Comparison of ENCODE assay signal across 15 cellular contexts in genomic region chr2:191148766-191149165, GRCh38. TPM values are rescaled to one million over a fixed set of nuclear protein-coding genes. Genes with fewer than 3 reads are reported as not detected.
DNase-seq lines count a peak whose midpoint lies in the region; ATAC-seq lines count a peak whose summit lies in the region.
"Had no signal": no experiment of that assay in that cellular context is flagged by ENCODE, and none has a peak within 500 bp of the region (broad histone marks: within the 10 kb centered on the region; RNA-seq: fewer than 3 reads in every experiment).

No MANE protein-coding gene starts in this region.

- H3K9me3 Mint-ChIP-seq in activated CD8-positive, alpha-beta memory T cell treated with anti-CD3 and anti-CD28 coated beads, Interleukin-2, amount 10 ng/mL, durations not matched to agents 7 days and 5 days (ENCODE audit: low read depth) = no peaks in the 10 kb centered on the region
- H3K9me3 Mint-ChIP-seq in T-helper 1 cell treated with Interleukin-12 subunit alpha and Interleukin-12 subunit beta and Interleukin-4 antibody, amounts not matched to agents 30 μg/mL and 1 μg/mL, for 36 hours = no peaks in the 10 kb centered on the region

- peaks cover 33% of the 10 kb centered on the region for H3K36me3 ChIP-seq in effector memory CD4-positive, alpha-beta T cell (ENCODE audit: control insufficient read depth, insufficient read depth, low read length)
- H3K36me3 ChIP-seq: tibial nerve had no signal

- H3K27me3 Mint-ChIP-seq in activated CD8-positive, alpha-beta memory T cell treated with anti-CD3 and anti-CD28 coated beads, Interleukin-2, amount 10 ng/mL, durations not matched to agents 7 days and 5 days = no peaks in the 10 kb centered on the region
- H3K27me3 Mint-ChIP-seq in T-helper 1 cell treated with Interleukin-12 subunit alpha and Interleukin-12 subunit beta and Interleukin-4 antibody, amounts not matched to agents 30 μg/mL and 1 μg/mL, for 36 hours (ENCODE audit: low read depth) = no peaks in the 10 kb centered on the region

- CTCF ChIA-PET in activated CD8-positive, alpha-beta memory T cell treated with anti-CD3 and anti-CD28 coated beads, Interleukin-2, amount 10 ng/mL, durations not matched to agents 7 days and 5 days (lab: Charles Lee) = interaction anchor here (1.2 to 5.3 kb wide), 6 partner anchors 20 to 129 kb away, joined by 4 to 60 read pairs (median 9); no protein-coding TSS in a partner anchor

- DNase-seq in activated CD8-positive, alpha-beta memory T cell treated with anti-CD3 and anti-CD28 coated beads, Interleukin-2, amount 10 ng/mL, durations not matched to agents 7 days and 5 days = no peak
- no peak for DNase-seq in activated CD8-positive, alpha-beta memory T cell treated with anti-CD3 and anti-CD28 coated beads, Interleukin-2, amount 50 U/mL, for 48 hours
- no peak for DNase-seq in effector memory CD4-positive, alpha-beta T cell
- DNase-seq in stimulated activated naive CD8-positive, alpha-beta T cell treated with anti-CD3 and anti-CD28 coated beads, Interleukin-15, Interleukin-2, amounts not matched to agents 100 U/mL and 50 U/mL, for 24 hours = no peak
- DNase-seq in NCI-H524 (lab: John Stamatoyannopoulos, UW) (no peak), NCI-H2196 treated with DMSO at 0.1 percent for 48 hours (lab: John Stamatoyannopoulos, UW; ENCODE audit: unreplicated experiment) (no peak)
- DNase-seq: ACHN, amygdala, NCI-H1436 treated with DMSO at 0.1 percent for 48 hours, NCI-H345, PC-3, right cardiac atrium had no signal

- peak overlapping the region; percentile 95 for H3K27ac Mint-ChIP-seq in activated CD8-positive, alpha-beta memory T cell treated with anti-CD3 and anti-CD28 coated beads, Interleukin-2, amount 10 ng/mL, durations not matched to agents 7 days and 5 days
- H3K27ac Mint-ChIP-seq in T-helper 1 cell treated with Interleukin-12 subunit alpha and Interleukin-12 subunit beta and Interleukin-4 antibody, amounts not matched to agents 30 μg/mL and 1 μg/mL, for 36 hours = peak overlapping the region; percentile 96

- peaks cover 19% of the 10 kb centered on the region for H3K4me1 ChIP-seq in effector memory CD4-positive, alpha-beta T cell (ENCODE audit: control insufficient read depth, insufficient read depth, low read length, poor library complexity, severe bottlenecking)

- peaks cover 39% of the 10 kb centered on the region for H3K36me3 Mint-ChIP-seq in activated CD8-positive, alpha-beta memory T cell treated with anti-CD3 and anti-CD28 coated beads, Interleukin-2, amount 10 ng/mL, durations not matched to agents 7 days and 5 days
- peaks cover 40% of the 10 kb centered on the region for H3K36me3 Mint-ChIP-seq in T-helper 1 cell treated with Interleukin-12 subunit alpha and Interleukin-12 subunit beta and Interleukin-4 antibody, amounts not matched to agents 30 μg/mL and 1 μg/mL, for 36 hours (ENCODE audit: low read depth)

- H3K4me1 Mint-ChIP-seq in activated CD8-positive, alpha-beta memory T cell treated with anti-CD3 and anti-CD28 coated beads, Interleukin-2, amount 10 ng/mL, durations not matched to agents 7 days and 5 days = peaks cover 60% of the 10 kb centered on the region
- H3K4me1 Mint-ChIP-seq in T-helper 1 cell treated with Interleukin-12 subunit alpha and Interleukin-12 subunit beta and Interleukin-4 antibody, amounts not matched to agents 30 μg/mL and 1 μg/mL, for 36 hours (ENCODE audit: low read depth) = peaks cover 55% of the 10 kb centered on the region

- peak overlapping the region; percentile 94 for H3K4me3 Mint-ChIP-seq in activated CD8-positive, alpha-beta memory T cell treated with anti-CD3 and anti-CD28 coated beads, Interleukin-2, amount 10 ng/mL, durations not matched to agents 7 days and 5 days
- peak overlapping the region; percentile 94 for H3K4me3 Mint-ChIP-seq in T-helper 1 cell treated with Interleukin-12 subunit alpha and Interleukin-12 subunit beta and Interleukin-4 antibody, amounts not matched to agents 30 μg/mL and 1 μg/mL, for 36 hours

- peak overlapping the region; percentile 91 for H3K4me3 ChIP-seq in effector memory CD4-positive, alpha-beta T cell (ENCODE audit: insufficient read depth, low read depth, low read length, poor library complexity, severe bottlenecking)
- H3K4me3 ChIP-seq: tibial nerve had no signal

- peak; percentile 20 for ATAC-seq in activated CD8-positive, alpha-beta memory T cell treated with anti-CD3 and anti-CD28 coated beads, Interleukin-2, amount 10 ng/mL, durations not matched to agents 7 days and 5 days
- ATAC-seq in stimulated activated naive CD8-positive, alpha-beta T cell treated with anti-CD3 and anti-CD28 coated beads, Interleukin-15, Interleukin-2, amounts not matched to agents 100 U/mL and 50 U/mL, for 24 hours = peak; percentile 20
- no peak for ATAC-seq in GM19324 (IDR thresholded peaks at IDR 0.05; ENCODE audit: low FRiP score, unreplicated experiment)
- ATAC-seq: PC-3, right cardiac atrium had no signal

- no peaks in the 10 kb centered on the region for H3K27me3 ChIP-seq in effector memory CD4-positive, alpha-beta T cell (replicated peaks; ENCODE audit: control insufficient read depth, insufficient read depth, low read length, poor library complexity, severe bottlenecking)

- no peaks in the 10 kb centered on the region for H3K9me3 ChIP-seq in effector memory CD4-positive, alpha-beta T cell (ENCODE audit: control insufficient read depth, low read length)
- H3K9me3 ChIP-seq: tibial nerve had no signal

- peak overlapping the region; percentile 97 for H3K27ac ChIP-seq in effector memory CD4-positive, alpha-beta T cell (ENCODE audit: insufficient read depth, low read length, poor library complexity, severe bottlenecking)

RNA-seq across cellular contexts. Expression of gene STAT4, which starts 2.0 kb away (rescaled TPM):
- total RNA-seq in activated CD8-positive, alpha-beta memory T cell treated with anti-CD3 and anti-CD28 coated beads, Interleukin-2, amount 10 ng/mL, durations not matched to agents 7 days and 5 days = 100 to 1,000 TPM; 101 to 109 TPM
